8 cellular contexts compared by ENCODE assay signal in the genomic region with DNA sequence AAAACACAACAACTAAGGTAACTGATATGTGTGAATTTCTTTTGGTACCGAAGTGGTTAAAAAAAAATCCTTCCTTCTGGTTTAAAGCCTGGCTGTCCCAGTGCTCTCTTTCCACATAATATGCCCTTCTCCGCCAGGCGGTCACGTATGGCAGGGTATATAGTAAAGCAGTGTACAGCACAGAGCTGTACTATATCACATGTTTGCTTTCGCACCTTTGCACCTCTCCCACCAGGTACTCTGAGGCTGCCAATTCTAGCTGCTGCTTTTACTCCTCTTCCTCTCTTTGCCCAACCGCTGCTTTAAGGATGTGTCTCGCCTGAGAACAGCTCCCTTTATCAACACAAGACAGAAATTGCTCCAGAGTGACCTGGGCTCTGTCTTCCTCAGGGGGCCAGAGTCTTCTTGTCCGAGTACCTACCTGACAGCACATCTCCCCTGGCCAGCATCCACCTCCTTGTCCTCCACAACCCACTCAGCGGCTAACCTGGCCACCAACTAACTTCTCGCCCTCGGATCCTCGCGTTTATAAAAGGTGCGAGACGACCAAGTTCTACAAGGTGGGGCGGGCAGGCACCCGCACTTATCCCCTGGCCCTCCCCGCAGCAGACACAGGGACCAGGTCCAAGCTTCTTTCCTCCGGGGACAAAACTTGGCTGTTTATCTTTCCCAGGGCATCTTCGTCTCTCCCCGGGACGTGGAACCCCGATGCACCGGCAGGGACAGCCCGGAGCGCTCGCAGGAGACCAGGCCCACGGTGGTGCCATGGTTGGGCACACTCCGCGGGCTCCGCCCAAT. TPM values are rescaled to one million over a fixed set of nuclear protein-coding genes. Genes with fewer than 3 reads are reported as not detected.
A peak's percentile ranks its signal among the peaks of the same experiment; 100 is the strongest.
DNase-seq lines count a peak whose midpoint lies in the region; ATAC-seq and TF ChIP-seq lines count a peak whose summit lies in the region.

No MANE protein-coding gene starts in this region.

- WGBS in mesodermal cell (ENCODE audit: insufficient coverage in 2 of 2), 2 experiments = 26 to 35% methylated on average over 17 to 25 of the region's 31 CpGs
- 23% methylated on average over 31 of the region's 31 CpGs for WGBS in urinary bladder

- H3K36me3 ChIP-seq in mesodermal cell (ENCODE audit: control insufficient read depth, insufficient read depth, low read length) (no peaks in the 10 kb centered on the region), urinary bladder (ENCODE audit: insufficient read depth) (no peaks in the 10 kb centered on the region)

- TF ChIP-seq CTCF in cardiac fibroblast (IDR thresholded peaks at IDR 0.05; ENCODE audit: low read depth, low read length) = no peak

- ATAC-seq in HG03108 (IDR thresholded peaks at IDR 0.05; ENCODE audit: unreplicated experiment) = no peak

- peak; percentile 8 for DNase-seq in stimulated activated CD4-positive, alpha-beta T cell treated with anti-CD3 and anti-CD28 coated beads, Interleukin-12 subunit alpha, Interleukin-12 subunit beta, amount 100 ng/mL, for 4 hours
- DNase-seq in stimulated activated CD4-positive, alpha-beta T cell treated with anti-CD3 and anti-CD28 coated beads, Interleukin-4, amount 100 ng/mL, for 4 hours = no peak
- DNase-seq in cardiac fibroblast (ENCODE audit: low read depth in 2 of 2) = no peak
- no peak for DNase-seq in dermis blood vessel endothelial cell
- DNase-seq in DMS79 treated with DMSO at 0.1 percent for 48 hours (lab: John Stamatoyannopoulos, UW) = no peak

- H3K27ac ChIP-seq in mesodermal cell (ENCODE audit: low read depth, low read length, severe bottlenecking) (no peak overlapping the region), urinary bladder (ENCODE audit: low read depth) (no peak overlapping the region)

- H3K4me1 ChIP-seq in mesodermal cell (ENCODE audit: control insufficient read depth, insufficient read depth, low read length, poor library complexity, severe bottlenecking) (no peaks in the 10 kb centered on the region), urinary bladder (ENCODE audit: insufficient read depth) (no peaks in the 10 kb centered on the region)

- H3K4me3 ChIP-seq in cardiac fibroblast (replicated peaks in 1 of 2; ENCODE audit: low read depth in 2 of 2, low read length in 2 of 2) = peak overlapping the region; percentile 49 to 55
- H3K4me3 ChIP-seq in mesodermal cell (ENCODE audit: extremely low read depth, insufficient read depth, low read length, poor library complexity, severe bottlenecking) = peak overlapping the region; percentile 49
- peak overlapping the region; percentile 88 for H3K4me3 ChIP-seq in urinary bladder (ENCODE audit: low read depth, low read length)

- no peaks in the 10 kb centered on the region for H3K9me3 ChIP-seq in mesodermal cell (ENCODE audit: control insufficient read depth, low read length)

RNA-seq across cellular contexts. Expression of a gene that starts 1.6 kb away (rescaled TPM):
- polyA plus RNA-seq in mesodermal cell (2013, experiment 1 of 2) = 5.8 TPM
- 4.7 TPM for polyA plus RNA-seq in mesodermal cell (2013, experiment 2 of 2)
- total RNA-seq in urinary bladder = 13.9 TPM
- 1.5 TPM for polyA plus RNA-seq in urinary bladder
- 0.14 TPM in 1 of 2 replicates, not detected in the other for total RNA-seq in dermis blood vessel endothelial cell

RNA-seq across cellular contexts. Expression of a gene that starts 15.6 kb away (rescaled TPM):
- 44.9 TPM for polyA plus RNA-seq in mesodermal cell (2013, experiment 1 of 2)
- polyA plus RNA-seq in mesodermal cell (2013, experiment 2 of 2) = 57.5 TPM
- 52.2 TPM for total RNA-seq in urinary bladder
- polyA plus RNA-seq in urinary bladder = 22.7 TPM
- 24.5 and 30.1 TPM in 2 replicates for total RNA-seq in dermis blood vessel endothelial cell

Comparison
In these comparisons a context has a peak if more than half of its experiments do, and no peak if none do; other contexts are left out.
1. RNA of a gene that starts 1.6 kb away (total RNA-seq): 13.9 TPM in urinary bladder (single experiment); 0.14 TPM in dermis blood vessel endothelial cell; every median in the first group is over 10 times any median in the second.
2. Peak in every context shown above with its lines, with median percentiles within 50 percentile points of each other: H3K4me3 ChIP-seq.